Comparison of ENCODE assay signal across 21 cellular contexts in the genomic region with DNA sequence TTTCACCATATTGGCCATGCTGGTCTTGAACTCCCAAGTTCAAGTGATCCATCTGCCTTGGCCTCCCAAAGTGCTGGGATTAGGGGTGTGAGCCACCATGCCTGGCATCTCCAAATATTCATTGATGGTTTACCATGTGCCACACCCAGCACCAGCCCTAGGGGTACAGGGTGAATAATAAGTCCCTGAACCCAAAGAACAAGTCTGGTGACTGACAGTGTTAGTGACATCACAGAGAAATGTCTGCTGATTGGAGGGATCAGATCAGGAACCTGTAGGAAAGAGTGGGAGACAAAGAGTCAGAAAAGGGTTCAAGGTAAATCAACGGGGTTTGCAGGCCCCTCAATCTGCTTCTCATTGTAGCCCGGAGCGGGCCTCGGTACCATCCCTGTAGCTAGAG.
DNase-seq lines count a peak whose midpoint lies in the region; ATAC-seq, FAIRE-seq and TF ChIP-seq lines count a peak whose summit lies in the region.
"Had no signal": no experiment of that assay in that cellular context is flagged by ENCODE, and none has a peak within 500 bp of the region (broad histone marks: within the 10 kb centered on the region; RNA-seq: fewer than 3 reads in every experiment).

No MANE protein-coding gene starts in this region.

- H3K4me1 ChIP-seq in CD8-positive, alpha-beta memory T cell (ENCODE audit: insufficient read depth, low read length): peaks cover 3% of the 10 kb centered on the region

- H3K27ac ChIP-seq in CD8-positive, alpha-beta memory T cell (ENCODE audit: low read depth, low read length): no peak overlapping the region
- H3K27ac ChIP-seq: BLaER1, C4-2B had no signal

- H3K9me3 ChIP-seq in CD8-positive, alpha-beta memory T cell (ENCODE audit: low read length): no peaks in the 10 kb centered on the region
- H3K9me3 ChIP-seq: BLaER1 had no signal

- intact Hi-C loops in cardiac septum (cut with DNase I): no loop called here

- H3K36me3 Mint-ChIP-seq in HFFc6 (ENCODE audit: low read depth) (no peaks in the 10 kb centered on the region), glutamatergic neuron (ENCODE audit: unreplicated experiment) (no peaks in the 10 kb centered on the region)
- no peaks in the 10 kb centered on the region for H3K36me3 Mint-ChIP-seq in CD8-positive, alpha-beta memory T cell
- H3K36me3 Mint-ChIP-seq: CD4-positive, CD25-positive, alpha-beta regulatory T cell had no signal

- H3K27me3 Mint-ChIP-seq in HFFc6 (ENCODE audit: insufficient read depth): no peaks in the 10 kb centered on the region
- H3K27me3 Mint-ChIP-seq in glutamatergic neuron (ENCODE audit: unreplicated experiment): peaks cover 2% of the 10 kb centered on the region
- H3K27me3 Mint-ChIP-seq in CD8-positive, alpha-beta memory T cell: peaks cover 10 to 30% of the 10 kb centered on the region in 2 donors

- peak; percentile 52 for FAIRE-seq in bronchial epithelial cell (lab: Jason Lieb, UNC)
- FAIRE-seq: GM12891, GM18507 had no signal

- TF ChIP-seq CTCF in HFFc6 (IDR thresholded peaks at IDR 0.05) (no peak), bronchial epithelial cell (IDR thresholded peaks at IDR 0.05; ENCODE audit: insufficient read depth, low read length, severe bottlenecking) (no peak), epithelial cell of esophagus (IDR thresholded peaks at IDR 0.05; ENCODE audit: insufficient read depth, low read depth, low read length, missing control alignments) (no peak), glutamatergic neuron (IDR thresholded peaks at IDR 0.05; ENCODE audit: partially characterized antibody, unreplicated experiment) (no peak)

- H3K4me3 Mint-ChIP-seq in HFFc6 (peak overlapping the region; percentile 56), glutamatergic neuron (ENCODE audit: unreplicated experiment) (peak overlapping the region; percentile 22)
- H3K4me3 Mint-ChIP-seq in CD8-positive, alpha-beta memory T cell: no peak overlapping the region
- H3K4me3 Mint-ChIP-seq: B cell; CD4-positive, CD25-positive, alpha-beta regulatory T cell had no signal

- POLR2A ChIA-PET in CD8-positive, alpha-beta memory T cell (lab: Charles Lee): no interaction called here

- H3K36me3 ChIP-seq in bronchial epithelial cell (ENCODE audit: control insufficient read depth, insufficient read depth, low read length): no peaks in the 10 kb centered on the region
- H3K36me3 ChIP-seq in CD8-positive, alpha-beta memory T cell (ENCODE audit: insufficient read depth, low read length): no peaks in the 10 kb centered on the region
- H3K36me3 ChIP-seq: BLaER1 had no signal

- H3K27me3 ChIP-seq in bronchial epithelial cell (ENCODE audit: control insufficient read depth, insufficient read depth, low read length): no peaks in the 10 kb centered on the region
- no peaks in the 10 kb centered on the region for H3K27me3 ChIP-seq in CD8-positive, alpha-beta memory T cell (ENCODE audit: insufficient read depth, low read length, poor library complexity, severe bottlenecking)
- H3K27me3 ChIP-seq: BLaER1 had no signal

- H3K9me3 Mint-ChIP-seq in HFFc6 (no peaks in the 10 kb centered on the region), glutamatergic neuron (ENCODE audit: unreplicated experiment) (no peaks in the 10 kb centered on the region)
- H3K9me3 Mint-ChIP-seq in CD8-positive, alpha-beta memory T cell: no peaks in the 10 kb centered on the region
- H3K9me3 Mint-ChIP-seq: CD4-positive, CD25-positive, alpha-beta regulatory T cell had no signal

- no peak for DNase-seq in HFFc6
- DNase-seq in bronchial epithelial cell (ENCODE audit: low read depth): no peak
- DNase-seq in epithelial cell of esophagus (ENCODE audit: low read depth): peak; percentile 27
- DNase-seq in glutamatergic neuron: no peak
- DNase-seq in cardiac septum (ENCODE audit: low spot score): no peak
- no peak for DNase-seq in CD8-positive, alpha-beta memory T cell
- DNase-seq in cerebellar nuclear complex (lab: John Stamatoyannopoulos, UW): no peak
- DNase-seq: Calu3; CD4-positive, CD25-positive, alpha-beta regulatory T cell; COR-L47; DMS53; GF-D8; GOT3; H7; HCEC 1CT had no signal

- H3K27ac Mint-ChIP-seq in HFFc6 (no peak overlapping the region), glutamatergic neuron (ENCODE audit: unreplicated experiment) (peak overlapping the region; percentile 94)
- no peak overlapping the region for H3K27ac Mint-ChIP-seq in CD8-positive, alpha-beta memory T cell
- H3K27ac Mint-ChIP-seq: B cell; CD4-positive, CD25-positive, alpha-beta regulatory T cell had no signal

- CTCF ChIA-PET in CD8-positive, alpha-beta memory T cell (lab: Charles Lee): interaction anchor here (1.9 to 2.8 kb wide), 3 partner anchors 9 to 603 kb away, joined by 6 to 15 read pairs (median 8); no protein-coding TSS in a partner anchor

- no peak for ATAC-seq in HG02884 (IDR thresholded peaks at IDR 0.05; ENCODE audit: unreplicated experiment)

- no peak overlapping the region for H3K4me3 ChIP-seq in bronchial epithelial cell (ENCODE audit: low read depth, low read length)
- H3K4me3 ChIP-seq in epithelial cell of esophagus (ENCODE audit: low read length): no peak overlapping the region
- no peak overlapping the region for H3K4me3 ChIP-seq in CD8-positive, alpha-beta memory T cell (ENCODE audit: low read length)
- H3K4me3 ChIP-seq: BLaER1 had no signal

- H3K4me1 Mint-ChIP-seq in HFFc6 (ENCODE audit: low read depth) (peaks cover 30% of the 10 kb centered on the region), glutamatergic neuron (ENCODE audit: low read depth, unreplicated experiment) (peaks cover 43% of the 10 kb centered on the region)
- H3K4me1 Mint-ChIP-seq in CD8-positive, alpha-beta memory T cell: peaks cover 3 to 4% (median 3%) of the 10 kb centered on the region in 3 donors

Comparison
In these comparisons a context has a peak if more than half of its experiments do, and no peak if none do; other contexts are left out.
1. H3K4me3 Mint-ChIP-seq: peak in HFFc6 (single experiment) and glutamatergic neuron (single experiment); none in CD8-positive, alpha-beta memory T cell (0 of 7).